Comparison of ENCODE assay signal across 25 cellular contexts in the genomic region with DNA sequence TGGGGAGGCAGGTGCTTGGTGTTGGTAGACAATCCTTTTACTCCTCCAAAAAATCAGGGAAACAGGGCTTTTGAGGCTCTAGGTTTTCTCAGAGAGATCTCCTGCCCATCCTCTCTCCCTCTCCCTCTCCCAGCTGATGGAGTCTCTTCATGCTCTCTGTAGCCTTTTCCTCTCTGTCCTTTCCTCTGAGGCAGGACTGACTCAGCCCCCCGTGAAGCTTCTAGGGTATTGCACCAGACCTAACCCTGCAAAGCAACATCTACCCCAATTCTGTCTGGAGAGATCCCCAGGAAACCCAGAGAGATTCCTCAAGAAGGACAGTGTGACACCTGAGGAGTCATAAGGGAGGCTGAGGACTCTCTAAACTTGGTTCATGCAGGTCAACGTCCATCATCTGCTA.
"Had no signal": no experiment of that assay in that cellular context is flagged by ENCODE, and none has a peak within 500 bp of the region (broad histone marks: within the 10 kb centered on the region; RNA-seq: fewer than 3 reads in every experiment).

No MANE protein-coding gene starts in this region.

- H3K4me2 ChIP-seq: hepatocyte had no signal

- H3K4me3 ChIP-seq: hepatocyte, mucosa of descending colon, testis, uterus had no signal

- H3K4me3 Mint-ChIP-seq: activated CD4-positive, alpha-beta T cell treated with anti-CD3 and anti-CD28 coated beads, Interleukin-2, amount 10 ng/mL, durations not matched to agents 24 days and 14 days; activated naive CD4-positive, alpha-beta T cell treated with anti-CD3 and anti-CD28 coated beads, Interleukin-2, amount 10 ng/mL, durations not matched to agents 7 days and 5 days; brain; neural crest cell; T-helper 1 cell treated with Interleukin-12 subunit alpha and Interleukin-12 subunit beta and Interleukin-4 antibody, amounts not matched to agents 30 μg/mL and 1 μg/mL, for 36 hours had no signal

- H3K4me1 ChIP-seq: testis, uterus had no signal

- H3K27me3 Mint-ChIP-seq: activated CD4-positive, alpha-beta T cell treated with anti-CD3 and anti-CD28 coated beads, Interleukin-2, amount 10 ng/mL, durations not matched to agents 24 days and 14 days; activated naive CD4-positive, alpha-beta T cell treated with anti-CD3 and anti-CD28 coated beads, Interleukin-2, amount 10 ng/mL, durations not matched to agents 7 days and 5 days had no signal

- H2AFZ ChIP-seq: hepatocyte had no signal

- H3K27ac ChIP-seq: hepatocyte, testis, uterus had no signal

- H3K27me3 ChIP-seq: hepatocyte, testis, uterus had no signal

- H3K27ac Mint-ChIP-seq: activated CD4-positive, alpha-beta T cell treated with anti-CD3 and anti-CD28 coated beads, Interleukin-2, amount 10 ng/mL, durations not matched to agents 24 days and 14 days; activated naive CD4-positive, alpha-beta T cell treated with anti-CD3 and anti-CD28 coated beads, Interleukin-2, amount 10 ng/mL, durations not matched to agents 7 days and 5 days; T-helper 1 cell treated with Interleukin-12 subunit alpha and Interleukin-12 subunit beta and Interleukin-4 antibody, amounts not matched to agents 30 μg/mL and 1 μg/mL, for 36 hours had no signal

- DNase-seq: activated CD4-positive, alpha-beta T cell treated with anti-CD3 and anti-CD28 coated beads, Interleukin-2, amount 10 ng/mL, durations not matched to agents 24 days and 14 days; activated CD4-positive, CD25-positive, alpha-beta regulatory T cell; activated CD8-positive, alpha-beta memory T cell treated with anti-CD3 and anti-CD28 coated beads for 24 hours; activated CD8-positive, alpha-beta memory T cell treated with anti-CD3 and anti-CD28 coated beads, Interleukin-2, amount 50 U/mL, for 4 hours; activated effector memory CD4-positive, alpha-beta T cell treated with anti-CD3 and anti-CD28 coated beads, Interleukin-2, amount 50 U/mL, for 16 hours; activated naive CD4-positive, alpha-beta T cell treated with anti-CD3 and anti-CD28 coated beads, Interleukin-2, amount 10 ng/mL, durations not matched to agents 7 days and 5 days; activated T-cell treated with anti-CD3 and anti-CD28 coated beads, Interleukin-2, amount 50 U/mL, for 48 hours; aorta; dermis blood vessel endothelial cell; effector memory CD4-positive, alpha-beta T cell; foreskin melanocyte; left cardiac atrium; mesenchymal stem cell; mucosa of descending colon; stimulated activated CD4-positive, alpha-beta T cell treated with anti-CD3 and anti-CD28 coated beads, Interleukin-2, amount 100 ng/mL, for 48 hours; stimulated activated CD8-positive, alpha-beta memory T cell treated with anti-CD3 and anti-CD28 coated beads, Interleukin-4, amount 100 ng/mL, for 48 hours; stimulated activated naive CD4-positive, alpha-beta T cell; testis; trophoblast cell; uterus had no signal

- ATAC-seq: esophagus mucosa, mucosa of descending colon had no signal

- H3K9me3 Mint-ChIP-seq: activated naive CD4-positive, alpha-beta T cell treated with anti-CD3 and anti-CD28 coated beads, Interleukin-2, amount 10 ng/mL, durations not matched to agents 7 days and 5 days had no signal

- H3K9me3 ChIP-seq: mucosa of descending colon, testis, uterus had no signal

- H3K36me3 ChIP-seq: uterus had no signal
